Comparison of ENCODE assay signal across 15 cellular contexts in the genomic region with DNA sequence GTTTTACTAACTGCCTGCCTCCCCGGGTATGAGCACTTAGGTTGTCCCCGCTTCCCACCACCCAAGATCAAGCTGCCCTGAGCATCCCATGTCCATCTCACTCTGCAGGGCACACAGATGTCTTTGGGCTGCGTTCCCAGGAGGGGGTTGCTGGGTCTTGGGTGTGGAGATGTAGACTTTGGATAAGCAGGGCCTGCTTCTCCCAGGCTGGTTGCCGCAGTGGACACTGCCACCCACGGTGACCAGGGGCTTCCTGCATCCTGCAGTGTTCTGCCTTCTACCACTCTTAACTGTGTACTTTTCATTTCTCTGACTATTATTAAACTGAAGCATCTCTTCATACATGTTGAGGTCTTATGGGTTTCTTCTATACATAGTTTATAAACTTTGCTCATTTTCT.
DNase-seq lines count a peak whose midpoint lies in the region; ATAC-seq and TF ChIP-seq lines count a peak whose summit lies in the region.
"Had no signal": no experiment of that assay in that cellular context is flagged by ENCODE, and none has a peak within 500 bp of the region (broad histone marks: within the 10 kb centered on the region; RNA-seq: fewer than 3 reads in every experiment).

No MANE protein-coding gene starts in this region.

- H3K27me3 Mint-ChIP-seq in type B pancreatic cell, result no peaks in the 10 kb centered on the region
- H3K27me3 Mint-ChIP-seq: B cell had no signal

- peaks cover 71% of the 10 kb centered on the region for H3K4me1 ChIP-seq in BLaER1

- peak overlapping the region; percentile 48; the same call in 1 of the 2 replicates for H3K4me2 ChIP-seq in BLaER1

- peaks cover 35% of the 10 kb centered on the region for H3K4me1 Mint-ChIP-seq in type B pancreatic cell (ENCODE audit: unreplicated experiment)
- H3K4me1 Mint-ChIP-seq: B cell had no signal

- H4K20me1 ChIP-seq in BLaER1, result no peaks in the 10 kb centered on the region

- peak overlapping the region; percentile 12 for H3K27ac Mint-ChIP-seq in type B pancreatic cell
- H3K27ac Mint-ChIP-seq: B cell; CD14-positive monocyte; CD8-positive, alpha-beta T cell had no signal

- DNase-seq in head of caudate nucleus (peak in 31 of 42 donors; percentile 18 to 80 (median 50)), type B pancreatic cell (ENCODE audit: extremely low spot score, unreplicated experiment) (no peak), dermis blood vessel endothelial cell (no peak), AG08396 (ENCODE audit: low spot score) (no peak)
- DNase-seq: 8988T; CD8-positive, alpha-beta T cell; DMS 273 treated with DMSO at 0.1 percent for 48 hours had no signal

- no peak overlapping the region for H3K9ac ChIP-seq in BLaER1

- intact Hi-C loops in head of caudate nucleus (cut with DNase I), result no loop called here

- TF ChIP-seq CTCF in type B pancreatic cell (conservative IDR thresholded peaks at IDR 0.05), result no peak

- no peak for ATAC-seq in HG03521 (IDR thresholded peaks at IDR 0.05; ENCODE audit: unreplicated experiment)
- ATAC-seq: CD8-positive, alpha-beta T cell; HCT116; K562 had no signal

- H3K4me3 Mint-ChIP-seq in type B pancreatic cell, result no peak overlapping the region
- H3K4me3 Mint-ChIP-seq: B cell; CD14-positive monocyte; CD8-positive, alpha-beta T cell had no signal

- H3K36me3 ChIP-seq in BLaER1, result no peaks in the 10 kb centered on the region

- H3K27me3 ChIP-seq in BLaER1, result no peaks in the 10 kb centered on the region

- H3K9me3 Mint-ChIP-seq in type B pancreatic cell, result no peaks in the 10 kb centered on the region
- H3K9me3 Mint-ChIP-seq: CD14-positive monocyte; CD8-positive, alpha-beta T cell had no signal

- H3K4me3 ChIP-seq in BLaER1, result no peak overlapping the region
- H3K4me3 ChIP-seq: K562 had no signal

- H3K36me3 Mint-ChIP-seq in type B pancreatic cell, result peaks cover 49% of the 10 kb centered on the region
- H3K36me3 Mint-ChIP-seq: CD14-positive monocyte; CD8-positive, alpha-beta T cell had no signal

- H3K9me3 ChIP-seq in BLaER1, result no peaks in the 10 kb centered on the region

- H3K27ac ChIP-seq in BLaER1, result no peak overlapping the region
- peak overlapping the region; percentile 49 for H3K27ac ChIP-seq in cingulate gyrus (ENCODE audit: low read depth, low read length)
- H3K27ac ChIP-seq: HL-60 had no signal

Comparison
In these comparisons a context has a peak if more than half of its experiments do, and no peak if none do; other contexts are left out.
1. DNase-seq: peak in head of caudate nucleus (31 of 42); none in type B pancreatic cell (single experiment), dermis blood vessel endothelial cell (single experiment) and AG08396 (single experiment).